3 cellular contexts compared by ENCODE assay signal in the genomic region with DNA sequence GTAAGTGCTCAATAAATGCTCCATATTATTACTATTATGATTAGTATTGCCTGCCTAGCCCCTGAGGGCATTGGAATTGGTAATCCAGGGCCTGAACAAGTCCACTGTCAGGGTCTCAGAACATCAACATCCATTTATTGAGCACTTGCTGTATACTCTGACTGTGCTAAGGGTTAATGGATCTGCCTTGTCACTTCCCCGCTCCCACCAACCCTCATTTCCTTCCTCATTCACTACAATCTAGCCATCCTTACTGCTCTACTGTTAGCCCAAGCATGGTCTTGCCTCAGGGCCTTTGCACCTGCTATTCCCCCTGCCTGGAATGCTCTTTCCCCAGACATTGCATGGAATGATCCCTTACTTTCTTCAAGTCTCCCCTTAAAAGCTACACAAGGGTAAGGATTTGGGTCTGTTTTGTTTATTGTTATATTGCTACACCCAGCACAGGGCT.
TF ChIP-seq lines count a peak whose summit lies in the region.

No MANE protein-coding gene starts in this region.

TF ChIP-seq in A549, 52 proteins besides CTCF, POLR2A, EP300 and RAD21:
- 0 out of 2 replicates have a peak, but pooled peaks have one; percentile 21 for TF ChIP-seq KDM1A (IDR thresholded peaks at IDR 0.05; ENCODE audit: low read depth)
- no peak for TF ChIP-seq RCOR1 (IDR thresholded peaks at IDR 0.05; ENCODE audit: low read depth, low read length)

TF ChIP-seq in HCT116, 20 proteins besides CTCF, POLR2A, EP300 and RAD21:
- no peak for TF ChIP-seq POLR2AphosphoS5 (IDR thresholded peaks at IDR 0.05; ENCODE audit: low read depth, low read length)
- TF ChIP-seq TCF7L2 (IDR thresholded peaks at IDR 0.05; ENCODE audit: borderline replicate concordance, extremely low read depth, insufficient read depth, insufficient read length), result no peak
- no peak for TF ChIP-seq FOSL1 (IDR thresholded peaks at IDR 0.05; ENCODE audit: low read depth)
- TF ChIP-seq, protein P1, sequence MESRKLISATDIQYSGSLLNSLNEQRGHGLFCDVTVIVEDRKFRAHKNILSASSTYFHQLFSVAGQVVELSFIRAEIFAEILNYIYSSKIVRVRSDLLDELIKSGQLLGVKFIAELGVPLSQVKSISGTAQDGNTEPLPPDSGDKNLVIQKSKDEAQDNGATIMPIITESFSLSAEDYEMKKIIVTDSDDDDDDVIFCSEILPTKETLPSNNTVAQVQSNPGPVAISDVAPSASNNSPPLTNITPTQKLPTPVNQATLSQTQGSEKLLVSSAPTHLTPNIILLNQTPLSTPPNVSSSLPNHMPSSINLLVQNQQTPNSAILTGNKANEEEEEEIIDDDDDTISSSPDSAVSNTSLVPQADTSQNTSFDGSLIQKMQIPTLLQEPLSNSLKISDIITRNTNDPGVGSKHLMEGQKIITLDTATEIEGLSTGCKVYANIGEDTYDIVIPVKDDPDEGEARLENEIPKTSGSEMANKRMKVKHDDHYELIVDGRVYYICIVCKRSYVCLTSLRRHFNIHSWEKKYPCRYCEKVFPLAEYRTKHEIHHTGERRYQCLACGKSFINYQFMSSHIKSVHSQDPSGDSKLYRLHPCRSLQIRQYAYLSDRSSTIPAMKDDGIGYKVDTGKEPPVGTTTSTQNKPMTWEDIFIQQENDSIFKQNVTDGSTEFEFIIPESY (IDR thresholded peaks at IDR 0.05; ENCODE audit: extremely low read depth, insufficient replicate concordance, low read length), result no peak
- no peak for TF ChIP-seq CBX3 (IDR thresholded peaks at IDR 0.05; ENCODE audit: low read depth)
TF ChIP-seq in HCT116: peak in this region for 0.

TF ChIP-seq in GM12878, 131 proteins besides CTCF, POLR2A, EP300 and RAD21:
- TF ChIP-seq PAX8 (IDR thresholded peaks at IDR 0.05), result no peak
- peak; percentile 40; the same call in 1 of the 2 replicates for TF ChIP-seq ZNF217 (IDR thresholded peaks at IDR 0.05)
